ENCODE assay signal across 8 cellular contexts in genomic region chrX:149540133-149540620, GRCh38. TPM values are rescaled to one million over a fixed set of nuclear protein-coding genes. Genes with fewer than 3 reads are reported as not detected.
DNase-seq lines count a peak whose midpoint lies in the region; ATAC-seq, FAIRE-seq and TF ChIP-seq lines count a peak whose summit lies in the region.

No MANE protein-coding gene starts in this region.

- ATAC-seq in HG03039 (IDR thresholded peaks at IDR 0.05; ENCODE audit: unreplicated experiment) (peak; percentile 22), GM18517 (IDR thresholded peaks at IDR 0.05; ENCODE audit: unreplicated experiment) (no peak)

- no peak for FAIRE-seq in GM12892 (lab: Jason Lieb, UNC)

- peak; percentile 58 for DNase-seq in GM12892 (ENCODE audit: insufficient read length)
- peak; percentile 91 for DNase-seq in NCI-H2227 (lab: John Stamatoyannopoulos, UW; ENCODE audit: unreplicated experiment)
- DNase-seq in activated CD4-positive, alpha-beta T cell treated with anti-CD3 and anti-CD28 coated beads for 1 hour = peak; percentile 80
- peak; percentile 89 for DNase-seq in cerebellar cortex (ENCODE audit: low spot score)
- peak; percentile 79 for DNase-seq in kidney tubule cell (ENCODE audit: low spot score)
- peak; percentile 90 for DNase-seq in stimulated activated CD4-positive, alpha-beta T cell treated with anti-CD3 and anti-CD28 coated beads, Interleukin-15, amount 100 ng/mL, for 24 hours

- no peak for TF ChIP-seq POLR2A in GM12892 (IDR thresholded peaks at IDR 0.05; ENCODE audit: low read depth, low read length)

RNA-seq across cellular contexts. Expression of gene EOLA1, which starts 0.6 kb away (rescaled TPM):
- polyA plus RNA-seq in GM12892 (2012; ENCODE audit: missing spikeins) = 21.4 TPM

RNA-seq across cellular contexts. Expression of gene HSFX3, which starts 9.5 kb away (rescaled TPM):
- 0.34 TPM for polyA plus RNA-seq in GM12892 (2012; ENCODE audit: missing spikeins)

RNA-seq across cellular contexts. Expression of gene IDS, which starts 35.1 kb away (rescaled TPM):
- polyA plus RNA-seq in GM12892 (2012; ENCODE audit: missing spikeins) = 52.7 TPM

RNA-seq across cellular contexts. Expression of gene MAGEA9B, which starts 47.1 kb away (rescaled TPM):
- not detected for polyA plus RNA-seq in GM12892 (2012; ENCODE audit: missing spikeins)

RNA-seq across cellular contexts. Expression of gene HSFX2, which starts 54.9 kb away (rescaled TPM):
- polyA plus RNA-seq in GM12892 (2012; ENCODE audit: missing spikeins) = not detected
